Comparison of ENCODE assay signal across 33 cellular contexts in the genomic region with DNA sequence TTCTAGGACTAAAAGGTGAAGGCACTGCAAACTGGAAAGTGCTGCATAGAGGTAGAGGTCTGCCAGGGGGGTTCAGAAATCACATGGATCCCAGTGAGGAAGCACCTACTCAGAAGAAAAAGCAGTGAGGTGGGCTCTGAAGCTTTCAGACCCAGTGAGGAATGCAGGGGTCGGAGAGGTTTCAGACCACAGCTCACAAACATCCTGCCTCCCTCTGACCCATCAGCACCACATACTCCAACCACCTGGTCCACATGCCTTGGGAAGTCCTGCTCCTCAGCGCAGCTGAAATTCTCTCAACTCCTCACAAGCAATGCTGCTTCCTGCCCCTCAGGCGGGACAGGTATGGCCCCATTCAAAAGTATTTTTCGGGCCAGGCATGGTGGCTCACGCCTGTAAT. TPM values are rescaled to one million over a fixed set of nuclear protein-coding genes. Genes with fewer than 3 reads are reported as not detected.
"Had no signal": no experiment of that assay in that cellular context is flagged by ENCODE, and none has a peak within 500 bp of the region (broad histone marks: within the 10 kb centered on the region; RNA-seq: fewer than 3 reads in every experiment).

No MANE protein-coding gene starts in this region.

- FAIRE-seq: colon, islet of Langerhans, pancreas, urothelium cell line had no signal

- H3K9me3 ChIP-seq: esophagus muscularis mucosa, heart right ventricle, left lung, lower lobe of right lung, neutrophil, pancreas, right atrium auricular region, sigmoid colon, spleen, thoracic aorta, tibial nerve, upper lobe of left lung had no signal

- H3K27ac ChIP-seq: esophagus muscularis mucosa, foreskin keratinocyte, left lung, lower lobe of right lung, neutrophil, pancreas, sigmoid colon, skin epidermis, spleen, thoracic aorta, tibial nerve had no signal

- ATAC-seq: foreskin keratinocyte; heart right ventricle; left cardiac atrium; left lung; lower lobe of right lung; naive thymus-derived CD8-positive, alpha-beta T cell; pancreas; stimulated activated memory B cell treated with anti-CD40 and anti-IgM and Interleukin-4, amounts not matched to agents 10 μg/mL and 1 μg/mL and 100 μg/mL, for 72 hours; stimulated activated naive CD8-positive, alpha-beta T cell treated with anti-CD3 and anti-CD28 coated beads, Interleukin-15, Interleukin-2, amounts not matched to agents 100 U/mL and 50 U/mL, for 24 hours had no signal

- H3K27ac Mint-ChIP-seq: endodermal cell; stimulated activated memory B cell treated with anti-CD40 and anti-IgM and Interleukin-4, amounts not matched to agents 10 μg/mL and 1 μg/mL and 100 μg/mL, for 72 hours had no signal

- H3K4me1 Mint-ChIP-seq: endodermal cell, mesothelial cell of epicardium had no signal

- H3K27me3 ChIP-seq: esophagus muscularis mucosa, foreskin keratinocyte, heart right ventricle, left lung, neutrophil, pancreas, right atrium auricular region, sigmoid colon, spleen, tibial nerve, upper lobe of left lung had no signal

- H3K4me3 Mint-ChIP-seq: endodermal cell; mesothelial cell of epicardium; naive thymus-derived CD8-positive, alpha-beta T cell; stimulated activated memory B cell treated with anti-CD40 and anti-IgM and Interleukin-4, amounts not matched to agents 10 μg/mL and 1 μg/mL and 100 μg/mL, for 72 hours had no signal

- H3K27me3 Mint-ChIP-seq: naive thymus-derived CD8-positive, alpha-beta T cell; stimulated activated memory B cell treated with anti-CD40 and anti-IgM and Interleukin-4, amounts not matched to agents 10 μg/mL and 1 μg/mL and 100 μg/mL, for 72 hours had no signal

- DNase-seq: caudate nucleus; cerebellar nuclear complex; effector CD8-positive, alpha-beta T cell; endodermal cell; foreskin keratinocyte; glutamatergic neuron; heart right ventricle; hippocampal formation; left cardiac atrium; left lung; lower lobe of right lung; naive thymus-derived CD8-positive, alpha-beta T cell; pancreas; sigmoid colon; spleen; stimulated activated CD4-positive, alpha-beta T cell treated with anti-CD3 and anti-CD28 coated beads, Interleukin-4, amount 100 ng/mL, for 4 hours; stimulated activated naive CD8-positive, alpha-beta T cell treated with anti-CD3 and anti-CD28 coated beads, Interleukin-15, Interleukin-2, amounts not matched to agents 100 U/mL and 50 U/mL, for 24 hours; upper lobe of left lung had no signal

- H3K4me1 ChIP-seq: foreskin keratinocyte, pancreas had no signal

- H3K9me3 Mint-ChIP-seq: endodermal cell; mesothelial cell of epicardium; naive thymus-derived CD8-positive, alpha-beta T cell; stimulated activated memory B cell treated with anti-CD40 and anti-IgM and Interleukin-4, amounts not matched to agents 10 μg/mL and 1 μg/mL and 100 μg/mL, for 72 hours had no signal

- H3K4me3 ChIP-seq: esophagus muscularis mucosa, heart right ventricle, left lung, lower lobe of right lung, pancreas, right atrium auricular region, sigmoid colon, skin epidermis, spleen, thoracic aorta, tibial nerve, upper lobe of left lung had no signal

RNA-seq across cellular contexts. Expression of a gene that starts 51.6 kb away (rescaled TPM):
- total RNA-seq: epithelial cell of proximal tubule; fibroblast of lung; foreskin keratinocyte; kidney epithelial cell; mesothelial cell of epicardium; naive thymus-derived CD8-positive, alpha-beta T cell; thoracic aorta had no signal
- polyA plus RNA-seq: fibroblast of lung; foreskin keratinocyte; naive thymus-derived CD8-positive, alpha-beta T cell; neural cell had no signal
